In the genomic region with DNA sequence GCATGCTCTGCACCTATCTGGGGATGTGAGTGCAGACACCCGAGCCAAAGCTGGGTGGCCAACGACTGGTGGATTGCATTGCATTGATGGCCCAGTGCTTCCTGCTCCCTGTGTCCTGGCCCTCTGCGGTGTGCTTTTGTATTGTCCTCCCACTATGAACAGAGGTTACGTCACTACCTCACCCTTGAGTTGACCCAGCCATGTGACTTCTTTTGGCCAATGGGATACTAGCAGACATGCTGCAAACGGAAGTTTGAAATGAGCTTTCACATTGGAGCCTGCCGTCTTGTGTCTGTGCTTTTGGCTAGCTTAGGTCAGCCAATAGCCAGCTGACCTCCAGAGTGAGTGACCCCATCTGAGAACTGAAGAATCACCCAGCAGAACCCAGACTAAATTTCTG, we compare ENCODE assay signal across 17 cellular contexts. TPM values are rescaled to one million over a fixed set of nuclear protein-coding genes. Genes with fewer than 3 reads are reported as not detected.
"Had no signal": no experiment of that assay in that cellular context is flagged by ENCODE, and none has a peak within 500 bp of the region (broad histone marks: within the 10 kb centered on the region; RNA-seq: fewer than 3 reads in every experiment).

No MANE protein-coding gene starts in this region.

- H3K4me1 ChIP-seq: sigmoid colon, testis, upper lobe of left lung had no signal

- H3K27ac ChIP-seq: cardiac muscle cell, epithelial cell of prostate, sigmoid colon, testis, upper lobe of left lung had no signal

- H3K36me3 ChIP-seq: cardiac muscle cell, sigmoid colon, upper lobe of left lung had no signal

- ATAC-seq: natural killer cell treated with Interleukin-12 subunit alpha and Interleukin-12 subunit beta and Interleukin-15 and Interleukin-18, amount 100 ng/mL, for 72 hours; stimulated activated effector memory CD8-positive, alpha-beta T cell treated with anti-CD3 and anti-CD28 coated beads, Interleukin-12 subunit alpha, Interleukin-12 subunit beta, amount 100 ng/mL, for 72 hours had no signal

- H3K4me3 Mint-ChIP-seq: activated naive CD8-positive, alpha-beta T cell treated with anti-CD3 and anti-CD28 coated beads for 36 hours; mesothelial cell of epicardium; natural killer cell treated with Interleukin-12 subunit alpha and Interleukin-12 subunit beta and Interleukin-15 and Interleukin-18, amount 100 ng/mL, for 72 hours; stimulated activated effector memory CD8-positive, alpha-beta T cell treated with anti-CD3 and anti-CD28 coated beads, Interleukin-12 subunit alpha, Interleukin-12 subunit beta, amount 100 ng/mL, for 72 hours had no signal

- H3K9me3 ChIP-seq: sigmoid colon, testis, upper lobe of left lung had no signal

- FAIRE-seq: islet of Langerhans had no signal

- H3K4me3 ChIP-seq: cardiac muscle cell, lung, sigmoid colon, testis, upper lobe of left lung had no signal

- H3K36me3 Mint-ChIP-seq: activated naive CD8-positive, alpha-beta T cell treated with anti-CD3 and anti-CD28 coated beads for 36 hours; mesothelial cell of epicardium; natural killer cell treated with Interleukin-12 subunit alpha and Interleukin-12 subunit beta and Interleukin-15 and Interleukin-18, amount 100 ng/mL, for 72 hours; stimulated activated effector memory CD8-positive, alpha-beta T cell treated with anti-CD3 and anti-CD28 coated beads, Interleukin-12 subunit alpha, Interleukin-12 subunit beta, amount 100 ng/mL, for 72 hours had no signal

- H3K4me1 Mint-ChIP-seq: activated naive CD8-positive, alpha-beta T cell treated with anti-CD3 and anti-CD28 coated beads for 36 hours; mesothelial cell of epicardium; stimulated activated effector memory CD8-positive, alpha-beta T cell treated with anti-CD3 and anti-CD28 coated beads, Interleukin-12 subunit alpha, Interleukin-12 subunit beta, amount 100 ng/mL, for 72 hours had no signal

- H3K27ac Mint-ChIP-seq: activated naive CD8-positive, alpha-beta T cell treated with anti-CD3 and anti-CD28 coated beads for 36 hours; mesothelial cell of epicardium; natural killer cell treated with Interleukin-12 subunit alpha and Interleukin-12 subunit beta and Interleukin-15 and Interleukin-18, amount 100 ng/mL, for 72 hours; stimulated activated effector memory CD8-positive, alpha-beta T cell treated with anti-CD3 and anti-CD28 coated beads, Interleukin-12 subunit alpha, Interleukin-12 subunit beta, amount 100 ng/mL, for 72 hours had no signal

- DNase-seq: activated CD4-positive, alpha-beta T cell treated with anti-CD3 and anti-CD28 coated beads for 1 hour; activated naive CD8-positive, alpha-beta T cell treated with anti-CD3 and anti-CD28 coated beads for 36 hours; amniotic stem cell; foreskin fibroblast; sigmoid colon; stimulated activated CD4-positive, alpha-beta T cell treated with anti-CD3 and anti-CD28 coated beads, Interleukin-4, amount 100 ng/mL, for 24 hours; testis; upper lobe of left lung had no signal

- H3K27me3 ChIP-seq: cardiac muscle cell, testis, upper lobe of left lung had no signal

- H3K9me3 Mint-ChIP-seq: activated naive CD8-positive, alpha-beta T cell treated with anti-CD3 and anti-CD28 coated beads for 36 hours; natural killer cell treated with Interleukin-12 subunit alpha and Interleukin-12 subunit beta and Interleukin-15 and Interleukin-18, amount 100 ng/mL, for 72 hours had no signal

RNA-seq across cellular contexts. Expression of a gene that starts 15.3 kb away (rescaled TPM):
- total RNA-seq: activated naive CD8-positive, alpha-beta T cell treated with anti-CD3 and anti-CD28 coated beads for 36 hours; cardiac muscle cell; dermis microvascular lymphatic vessel endothelial cell; glomerular endothelial cell; lung; mesothelial cell of epicardium; natural killer cell treated with Interleukin-12 subunit alpha and Interleukin-12 subunit beta and Interleukin-15 and Interleukin-18, amount 100 ng/mL, for 72 hours; sigmoid colon; upper lobe of left lung had no signal
- polyA plus RNA-seq: cardiac muscle cell, lung, sigmoid colon had no signal
